In the genomic region with DNA sequence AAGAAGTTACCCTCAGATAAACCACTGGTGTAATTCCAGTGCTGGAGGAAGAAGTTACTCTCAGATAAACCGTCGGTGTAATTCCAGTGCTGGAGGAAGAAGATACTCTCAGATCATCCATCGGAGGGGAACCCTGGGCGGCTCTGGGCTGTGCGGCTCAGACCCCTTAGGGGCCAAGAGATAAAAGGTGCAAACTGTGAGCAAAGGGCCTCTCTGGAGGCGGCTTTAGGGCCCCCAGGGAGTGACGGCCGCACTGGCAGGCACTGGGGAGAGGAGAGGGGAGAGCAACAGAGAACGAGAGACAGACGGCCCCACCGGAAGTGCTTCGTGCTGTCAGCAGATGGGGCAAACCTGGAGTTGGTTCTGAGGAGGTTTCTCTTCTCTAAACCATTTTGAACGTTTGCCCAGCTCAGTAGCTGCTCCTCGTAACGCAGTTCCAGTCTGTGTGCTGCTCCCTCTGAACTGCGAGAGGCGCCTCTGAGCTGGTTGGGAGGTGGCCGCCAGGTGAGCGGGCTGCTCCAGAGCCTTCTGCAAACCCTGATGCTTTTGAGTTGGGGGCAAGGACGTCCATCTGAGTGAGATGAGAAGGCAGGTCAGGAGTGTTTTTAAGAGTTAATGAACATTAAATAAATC, we compare ENCODE assay signal across 1 cellular context.
TF ChIP-seq lines count a peak whose summit lies in the region.

No MANE protein-coding gene starts in this region.

TF ChIP-seq in GM23338, 12 proteins besides CTCF, POLR2A, EP300 and RAD21:
- TF ChIP-seq, protein P1, sequence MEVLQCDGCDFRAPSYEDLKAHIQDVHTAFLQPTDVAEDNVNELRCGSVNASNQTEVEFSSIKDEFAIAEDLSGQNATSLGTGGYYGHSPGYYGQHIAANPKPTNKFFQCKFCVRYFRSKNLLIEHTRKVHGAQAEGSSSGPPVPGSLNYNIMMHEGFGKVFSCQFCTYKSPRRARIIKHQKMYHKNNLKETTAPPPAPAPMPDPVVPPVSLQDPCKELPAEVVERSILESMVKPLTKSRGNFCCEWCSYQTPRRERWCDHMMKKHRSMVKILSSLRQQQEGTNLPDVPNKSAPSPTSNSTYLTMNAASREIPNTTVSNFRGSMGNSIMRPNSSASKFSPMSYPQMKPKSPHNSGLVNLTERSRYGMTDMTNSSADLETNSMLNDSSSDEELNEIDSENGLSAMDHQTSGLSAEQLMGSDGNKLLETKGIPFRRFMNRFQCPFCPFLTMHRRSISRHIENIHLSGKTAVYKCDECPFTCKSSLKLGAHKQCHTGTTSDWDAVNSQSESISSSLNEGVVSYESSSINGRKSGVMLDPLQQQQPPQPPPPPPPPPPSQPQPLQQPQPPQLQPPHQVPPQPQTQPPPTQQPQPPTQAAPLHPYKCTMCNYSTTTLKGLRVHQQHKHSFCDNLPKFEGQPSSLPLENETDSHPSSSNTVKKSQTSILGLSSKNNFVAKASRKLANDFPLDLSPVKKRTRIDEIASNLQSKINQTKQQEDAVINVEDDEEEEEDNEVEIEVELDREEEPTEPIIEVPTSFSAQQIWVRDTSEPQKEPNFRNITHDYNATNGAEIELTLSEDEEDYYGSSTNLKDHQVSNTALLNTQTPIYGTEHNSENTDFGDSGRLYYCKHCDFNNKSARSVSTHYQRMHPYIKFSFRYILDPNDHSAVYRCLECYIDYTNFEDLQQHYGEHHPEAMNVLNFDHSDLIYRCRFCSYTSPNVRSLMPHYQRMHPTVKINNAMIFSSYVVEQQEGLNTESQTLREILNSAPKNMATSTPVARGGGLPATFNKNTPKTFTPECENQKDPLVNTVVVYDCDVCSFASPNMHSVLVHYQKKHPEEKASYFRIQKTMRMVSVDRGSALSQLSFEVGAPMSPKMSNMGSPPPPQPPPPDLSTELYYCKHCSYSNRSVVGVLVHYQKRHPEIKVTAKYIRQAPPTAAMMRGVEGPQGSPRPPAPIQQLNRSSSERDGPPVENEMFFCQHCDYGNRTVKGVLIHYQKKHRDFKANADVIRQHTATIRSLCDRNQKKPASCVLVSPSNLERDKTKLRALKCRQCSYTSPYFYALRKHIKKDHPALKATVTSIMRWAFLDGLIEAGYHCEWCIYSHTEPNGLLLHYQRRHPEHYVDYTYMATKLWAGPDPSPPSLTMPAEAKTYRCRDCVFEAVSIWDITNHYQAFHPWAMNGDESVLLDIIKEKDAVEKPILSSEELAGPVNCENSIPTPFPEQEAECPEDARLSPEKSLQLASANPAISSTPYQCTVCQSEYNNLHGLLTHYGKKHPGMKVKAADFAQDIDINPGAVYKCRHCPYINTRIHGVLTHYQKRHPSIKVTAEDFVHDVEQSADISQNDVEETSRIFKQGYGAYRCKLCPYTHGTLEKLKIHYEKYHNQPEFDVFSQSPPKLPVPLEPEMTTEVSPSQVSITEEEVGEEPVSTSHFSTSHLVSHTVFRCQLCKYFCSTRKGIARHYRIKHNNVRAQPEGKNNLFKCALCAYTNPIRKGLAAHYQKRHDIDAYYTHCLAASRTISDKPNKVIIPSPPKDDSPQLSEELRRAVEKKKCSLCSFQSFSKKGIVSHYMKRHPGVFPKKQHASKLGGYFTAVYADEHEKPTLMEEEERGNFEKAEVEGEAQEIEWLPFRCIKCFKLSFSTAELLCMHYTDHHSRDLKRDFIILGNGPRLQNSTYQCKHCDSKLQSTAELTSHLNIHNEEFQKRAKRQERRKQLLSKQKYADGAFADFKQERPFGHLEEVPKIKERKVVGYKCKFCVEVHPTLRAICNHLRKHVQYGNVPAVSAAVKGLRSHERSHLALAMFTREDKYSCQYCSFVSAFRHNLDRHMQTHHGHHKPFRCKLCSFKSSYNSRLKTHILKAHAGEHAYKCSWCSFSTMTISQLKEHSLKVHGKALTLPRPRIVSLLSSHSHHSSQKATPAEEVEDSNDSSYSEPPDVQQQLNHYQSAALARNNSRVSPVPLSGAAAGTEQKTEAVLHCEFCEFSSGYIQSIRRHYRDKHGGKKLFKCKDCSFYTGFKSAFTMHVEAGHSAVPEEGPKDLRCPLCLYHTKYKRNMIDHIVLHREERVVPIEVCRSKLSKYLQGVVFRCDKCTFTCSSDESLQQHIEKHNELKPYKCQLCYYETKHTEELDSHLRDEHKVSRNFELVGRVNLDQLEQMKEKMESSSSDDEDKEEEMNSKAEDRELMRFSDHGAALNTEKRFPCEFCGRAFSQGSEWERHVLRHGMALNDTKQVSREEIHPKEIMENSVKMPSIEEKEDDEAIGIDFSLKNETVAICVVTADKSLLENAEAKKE (CRISPR knock-in tag; IDR thresholded peaks at IDR 0.05) = no peak
- TF ChIP-seq EZH2 (IDR thresholded peaks at IDR 0.05; ENCODE audit: low read depth, unreplicated experiment) = no peak
- no peak for TF ChIP-seq NANOG (IDR thresholded peaks at IDR 0.05; ENCODE audit: borderline replicate concordance)
- TF ChIP-seq CREB1 (CRISPR knock-in tag; IDR thresholded peaks at IDR 0.05; ENCODE audit: low read depth) = no peak
